ENCODE assay signal across 38 cellular contexts in the genomic region with DNA sequence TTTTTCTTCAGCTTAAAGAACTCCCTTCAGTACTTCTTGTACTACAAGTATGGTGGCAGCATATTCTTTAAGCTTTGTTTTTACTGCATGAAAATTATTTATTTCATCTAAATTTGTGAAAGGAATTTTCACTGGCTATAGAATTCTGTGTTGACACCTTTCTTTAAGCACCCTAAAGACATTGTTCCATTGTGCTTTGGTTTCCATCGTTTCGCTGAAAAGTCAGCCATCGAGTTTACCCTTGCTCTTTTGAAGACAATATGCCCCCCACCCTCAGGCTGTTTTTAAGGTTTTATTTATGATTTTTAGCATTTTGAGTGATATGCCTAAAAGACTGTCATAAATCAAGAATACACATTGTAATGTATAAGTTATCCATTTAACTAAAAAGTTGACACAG. TPM values are rescaled to one million over a fixed set of nuclear protein-coding genes. Genes with fewer than 3 reads are reported as not detected.
"Had no signal": no experiment of that assay in that cellular context is flagged by ENCODE, and none has a peak within 500 bp of the region (broad histone marks: within the 10 kb centered on the region; RNA-seq: fewer than 3 reads in every experiment).

No MANE protein-coding gene starts in this region.

- H3K4me1 ChIP-seq: adrenal gland, ascending aorta, breast epithelium, colonic mucosa, foreskin keratinocyte, gastrocnemius medialis had no signal

- H3K9me3 Mint-ChIP-seq: activated CD4-positive, alpha-beta T cell treated with anti-CD3 and anti-CD28 coated beads, Interleukin-2, amount 10 ng/mL, durations not matched to agents 24 days and 14 days had no signal

- H3K27me3 ChIP-seq: adrenal gland, ascending aorta, cardiac muscle cell, colonic mucosa, esophagus muscularis mucosa had no signal

- H3K27ac Mint-ChIP-seq: activated B cell treated with CpG ODN at 0.5 μM for 24 hours; activated CD4-positive, alpha-beta memory T cell treated with anti-CD3 and anti-CD28 coated beads for 36 hours; activated CD4-positive, alpha-beta T cell treated with anti-CD3 and anti-CD28 coated beads, Interleukin-2, amount 10 ng/mL, durations not matched to agents 24 days and 14 days; activated CD8-positive, alpha-beta memory T cell treated with anti-CD3 and anti-CD28 coated beads, Interleukin-2, amount 10 ng/mL, durations not matched to agents 7 days and 5 days; activated CD8-positive, alpha-beta T cell treated with anti-CD3 and anti-CD28 coated beads, Interleukin-2, amount 10 ng/mL, durations not matched to agents 7 days and 5 days; activated naive CD4-positive, alpha-beta T cell treated with anti-CD3 and anti-CD28 coated beads for 36 hours; activated naive CD4-positive, alpha-beta T cell treated with anti-CD3 and anti-CD28 coated beads, Interleukin-2, amount 50 U/mL, for 24 hours; activated naive CD8-positive, alpha-beta T cell treated with anti-CD3 and anti-CD28 coated beads for 36 hours; activated naive CD8-positive, alpha-beta T cell treated with anti-CD3 and anti-CD28 coated beads, Interleukin-2, amount 50 U/mL, for 24 hours; activated T-helper 1 cell treated with anti-CD3 and anti-CD28 coated beads, Interleukin-12 subunit alpha, Interleukin-12 subunit beta, Interleukin-2, Interleukin-4 antibody, amounts not matched to agents 30 ng/mL and 10 ng/mL and 1 ng/mL, durations not matched to agents 14 hours and 24 hours and 36 hours; activated T-helper 2 cell treated with anti-CD3 and anti-CD28 coated beads, Interferon-gamma antibody, Interleukin-2, Interleukin-4, amounts not matched to agents 10 μg/mL and 5 μg/mL and 100 μg/mL, durations not matched to agents 14 hours and 24 hours and 36 hours; brain; dendritic cell treated with granulocyte-macrophage colony-stimulating factor and Interleukin-4, amounts not matched to agents 40 ng/mL and 50 ng/mL, for 4 days; endodermal cell had no signal

- DNase-seq: activated B cell treated with CpG ODN at 0.5 μM for 24 hours; activated CD4-positive, alpha-beta memory T cell treated with anti-CD3 and anti-CD28 coated beads for 36 hours; activated CD4-positive, alpha-beta T cell treated with anti-CD3 and anti-CD28 coated beads, Interleukin-2, amount 10 ng/mL, durations not matched to agents 24 days and 14 days; activated CD8-positive, alpha-beta memory T cell treated with anti-CD3 and anti-CD28 coated beads, Interleukin-2, amount 10 ng/mL, durations not matched to agents 7 days and 5 days; activated CD8-positive, alpha-beta memory T cell treated with anti-CD3 and anti-CD28 coated beads, Interleukin-2, amount 50 U/mL, for 4 hours; activated CD8-positive, alpha-beta T cell treated with anti-CD3 and anti-CD28 coated beads, Interleukin-2, amount 10 ng/mL, durations not matched to agents 7 days and 5 days; activated effector memory CD4-positive, alpha-beta T cell treated with anti-CD3 and anti-CD28 coated beads, Interleukin-2, amount 50 U/mL, for 16 hours; activated naive CD4-positive, alpha-beta T cell treated with anti-CD3 and anti-CD28 coated beads for 36 hours; activated naive CD8-positive, alpha-beta T cell treated with anti-CD3 and anti-CD28 coated beads for 36 hours; activated naive CD8-positive, alpha-beta T cell treated with anti-CD3 and anti-CD28 coated beads, Interleukin-2, amount 50 U/mL, for 24 hours; activated T-cell treated with anti-CD3 and anti-CD28 coated beads, Interleukin-2, amount 50 U/mL, for 1 hour; activated T-cell treated with anti-CD3 and anti-CD28 coated beads, Interleukin-2, amount 50 U/mL, for 48 hours; adrenal gland; central memory CD4-positive, alpha-beta T cell; cerebellar nuclear complex; colonic mucosa; dorsolateral prefrontal cortex; effector memory CD4-positive, alpha-beta T cell; endodermal cell; erythroblast; foreskin keratinocyte; gastrocnemius medialis; glutamatergic neuron; heart left ventricle; T-helper 2 cell had no signal

- H3K9me3 ChIP-seq: adrenal gland, ascending aorta, colonic mucosa, gastrocnemius medialis had no signal

- ATAC-seq: activated CD4-positive, CD25-positive, alpha-beta regulatory T cell treated with anti-CD3 and anti-CD28 coated beads, Interleukin-2, amount 50 U/mL, for 24 hours; activated CD8-positive, alpha-beta memory T cell treated with anti-CD3 and anti-CD28 coated beads, Interleukin-2, amount 10 ng/mL, durations not matched to agents 7 days and 5 days; activated CD8-positive, alpha-beta T cell treated with anti-CD3 and anti-CD28 coated beads, Interleukin-2, amount 10 ng/mL, durations not matched to agents 7 days and 5 days; activated naive CD8-positive, alpha-beta T cell treated with anti-CD3 and anti-CD28 coated beads, Interleukin-2, amount 50 U/mL, for 24 hours; foreskin keratinocyte; gastrocnemius medialis; heart left ventricle had no signal

- H3K4me3 Mint-ChIP-seq: activated B cell treated with CpG ODN at 0.5 μM for 24 hours; activated CD4-positive, alpha-beta memory T cell treated with anti-CD3 and anti-CD28 coated beads for 36 hours; activated CD4-positive, alpha-beta T cell treated with anti-CD3 and anti-CD28 coated beads, Interleukin-2, amount 10 ng/mL, durations not matched to agents 24 days and 14 days; activated CD8-positive, alpha-beta memory T cell treated with anti-CD3 and anti-CD28 coated beads, Interleukin-2, amount 10 ng/mL, durations not matched to agents 7 days and 5 days; activated CD8-positive, alpha-beta T cell treated with anti-CD3 and anti-CD28 coated beads, Interleukin-2, amount 10 ng/mL, durations not matched to agents 7 days and 5 days; activated naive CD4-positive, alpha-beta T cell treated with anti-CD3 and anti-CD28 coated beads for 36 hours; activated naive CD4-positive, alpha-beta T cell treated with anti-CD3 and anti-CD28 coated beads, Interleukin-2, amount 50 U/mL, for 24 hours; activated naive CD8-positive, alpha-beta T cell treated with anti-CD3 and anti-CD28 coated beads for 36 hours; activated naive CD8-positive, alpha-beta T cell treated with anti-CD3 and anti-CD28 coated beads, Interleukin-2, amount 50 U/mL, for 24 hours; activated T-helper 1 cell treated with anti-CD3 and anti-CD28 coated beads, Interleukin-12 subunit alpha, Interleukin-12 subunit beta, Interleukin-2, Interleukin-4 antibody, amounts not matched to agents 30 ng/mL and 10 ng/mL and 1 ng/mL, durations not matched to agents 14 hours and 24 hours and 36 hours; brain; dendritic cell treated with granulocyte-macrophage colony-stimulating factor and Interleukin-4, amounts not matched to agents 40 ng/mL and 50 ng/mL, for 4 days; endodermal cell had no signal

- H3K36me3 ChIP-seq: adrenal gland, ascending aorta, breast epithelium, cardiac muscle cell, colonic mucosa, esophagus muscularis mucosa, gastrocnemius medialis, heart left ventricle had no signal

- H3K4me3 ChIP-seq: adrenal gland, ascending aorta, breast epithelium, cardiac muscle cell, colonic mucosa, dorsolateral prefrontal cortex, esophagus muscularis mucosa, gastrocnemius medialis, heart left ventricle had no signal

- FAIRE-seq: TTC549 had no signal

- H3K36me3 Mint-ChIP-seq: activated CD8-positive, alpha-beta memory T cell treated with anti-CD3 and anti-CD28 coated beads, Interleukin-2, amount 10 ng/mL, durations not matched to agents 7 days and 5 days; activated naive CD4-positive, alpha-beta T cell treated with anti-CD3 and anti-CD28 coated beads, Interleukin-2, amount 50 U/mL, for 24 hours had no signal

- H3K27ac ChIP-seq: adrenal gland, ascending aorta, breast epithelium, cardiac muscle cell, colonic mucosa, dorsolateral prefrontal cortex, esophagus muscularis mucosa, foreskin keratinocyte, gastrocnemius medialis, heart left ventricle, VCaP had no signal

- H3K4me1 Mint-ChIP-seq: activated B cell treated with CpG ODN at 0.5 μM for 24 hours; activated CD4-positive, alpha-beta T cell treated with anti-CD3 and anti-CD28 coated beads, Interleukin-2, amount 10 ng/mL, durations not matched to agents 24 days and 14 days; activated CD8-positive, alpha-beta memory T cell treated with anti-CD3 and anti-CD28 coated beads, Interleukin-2, amount 10 ng/mL, durations not matched to agents 7 days and 5 days; activated naive CD4-positive, alpha-beta T cell treated with anti-CD3 and anti-CD28 coated beads, Interleukin-2, amount 50 U/mL, for 24 hours; activated naive CD8-positive, alpha-beta T cell treated with anti-CD3 and anti-CD28 coated beads for 36 hours; activated naive CD8-positive, alpha-beta T cell treated with anti-CD3 and anti-CD28 coated beads, Interleukin-2, amount 50 U/mL, for 24 hours; endodermal cell had no signal

RNA-seq across cellular contexts. Expression of gene COL5A1, which starts 27.3 kb away (rescaled TPM):
- total RNA-seq: activated CD4-positive, alpha-beta T cell treated with anti-CD3 and anti-CD28 coated beads, Interleukin-2, amount 10 ng/mL, durations not matched to agents 24 days and 14 days; activated CD8-positive, alpha-beta memory T cell treated with anti-CD3 and anti-CD28 coated beads for 36 hours; activated T-helper 1 cell treated with anti-CD3 and anti-CD28 coated beads, Interleukin-12 subunit alpha, Interleukin-12 subunit beta, Interleukin-2, Interleukin-4 antibody, amounts not matched to agents 30 ng/mL and 10 ng/mL and 1 ng/mL, durations not matched to agents 14 hours and 24 hours and 36 hours; activated T-helper 2 cell treated with anti-CD3 and anti-CD28 coated beads, Interferon-gamma antibody, Interleukin-2, Interleukin-4, amounts not matched to agents 10 μg/mL and 5 μg/mL and 100 μg/mL, durations not matched to agents 14 hours and 24 hours and 36 hours had no signal
